ENCODE assay signal across 8 cellular contexts in genomic region chr15:65791335-65792129, GRCh38. TPM values are rescaled to one million over a fixed set of nuclear protein-coding genes. Genes with fewer than 3 reads are reported as not detected.
A peak's percentile ranks its signal among the peaks of the same experiment; 100 is the strongest.
DNase-seq lines count a peak whose midpoint lies in the region; ATAC-seq and TF ChIP-seq lines count a peak whose summit lies in the region.

No MANE protein-coding gene starts in this region.

- peak; percentile 49 for TF ChIP-seq POLR2A in GM10847 (IDR thresholded peaks at IDR 0.05; ENCODE audit: extremely low read depth, insufficient read length)

- H3K4me1 ChIP-seq in RWPE2 (ENCODE audit: insufficient read depth, poor library complexity, severe bottlenecking) (peaks cover 35% of the 10 kb centered on the region), left ventricle myocardium inferior (peaks cover 42% of the 10 kb centered on the region)

- 0% methylated on average over 49 to 69 of the region's 69 CpGs for WGBS in adipose tissue, 3 donors

- TF ChIP-seq CTCF in RWPE2 (IDR thresholded peaks at IDR 0.05; ENCODE audit: poor library complexity, severe bottlenecking): no peak
- TF ChIP-seq CTCF in left ventricle myocardium inferior (IDR thresholded peaks at IDR 0.05; ENCODE audit: borderline replicate concordance): no peak
- TF ChIP-seq CTCF in GM13976 (IDR thresholded peaks at IDR 0.05; ENCODE audit: borderline replicate concordance, control extremely low read depth, extremely low read depth, insufficient read depth, missing control alignments): no peak

- ATAC-seq in HG03135 (IDR thresholded peaks at IDR 0.05; ENCODE audit: unreplicated experiment) (peak; percentile 7), RWPE2 (ENCODE audit: low read depth) (peak; percentile 31), GM19463 (IDR thresholded peaks at IDR 0.05; ENCODE audit: unreplicated experiment) (no peak)

- peak overlapping the region; percentile 61 for H3K27ac ChIP-seq in RWPE2 (ENCODE audit: poor library complexity, severe bottlenecking)
- H3K27ac ChIP-seq in adipose tissue (ENCODE audit: low read depth, low read length): peak overlapping the region; percentile 86
- H3K27ac ChIP-seq in left ventricle myocardium inferior (replicated peaks): peak overlapping the region; percentile 93

- intact Hi-C loops in left ventricle myocardium inferior (cut with micrococcal nuclease) (no loop called here), posterior vena cava (cut with DNase I) (no loop called here)

- H3K36me3 ChIP-seq in RWPE2 (ENCODE audit: low read depth) (no peaks in the 10 kb centered on the region), left ventricle myocardium inferior (no peaks in the 10 kb centered on the region)

- H3K9me3 ChIP-seq in RWPE2 (ENCODE audit: severe bottlenecking) (no peaks in the 10 kb centered on the region), left ventricle myocardium inferior (replicated peaks) (no peaks in the 10 kb centered on the region)

- no peaks in the 10 kb centered on the region for H3K27me3 ChIP-seq in RWPE2 (ENCODE audit: insufficient read depth, poor library complexity, severe bottlenecking)
- H3K27me3 ChIP-seq in left ventricle myocardium inferior (ENCODE audit: low read depth): no peaks in the 10 kb centered on the region

- in situ Hi-C loops in GM13976 (cut with MboI; ENCODE audit: low sequenced_read_pairs, unreplicated experiment): no loop called here

- peak overlapping the region; percentile 46 for H3K4me3 ChIP-seq in RWPE2 (ENCODE audit: severe bottlenecking)
- H3K4me3 ChIP-seq in left ventricle myocardium inferior: peak overlapping the region; percentile 95

- peak; percentile 74 for DNase-seq in RWPE2 (ENCODE audit: low spot score)
- peak; percentile 60 for DNase-seq in left ventricle myocardium inferior
- DNase-seq in posterior vena cava (ENCODE audit: low spot score): peak; percentile 87
- no peak for DNase-seq in GM13976 (ENCODE audit: low spot score)

RNA-seq across cellular contexts. Expression of gene DENND4A, which starts 0.6 kb away (rescaled TPM):
- 10 to 100 TPM in 1 of 3 donors, 1 to 10 TPM in 2; 7.7 to 13.2 (median 8.5) TPM for polyA plus RNA-seq in adipose tissue
- total RNA-seq in left ventricle myocardium inferior: 13.5 TPM
- 10 to 100 TPM; 28.6 to 30.1 TPM for total RNA-seq in posterior vena cava
